ENCODE assay signal across 1 cellular context in the genomic region with DNA sequence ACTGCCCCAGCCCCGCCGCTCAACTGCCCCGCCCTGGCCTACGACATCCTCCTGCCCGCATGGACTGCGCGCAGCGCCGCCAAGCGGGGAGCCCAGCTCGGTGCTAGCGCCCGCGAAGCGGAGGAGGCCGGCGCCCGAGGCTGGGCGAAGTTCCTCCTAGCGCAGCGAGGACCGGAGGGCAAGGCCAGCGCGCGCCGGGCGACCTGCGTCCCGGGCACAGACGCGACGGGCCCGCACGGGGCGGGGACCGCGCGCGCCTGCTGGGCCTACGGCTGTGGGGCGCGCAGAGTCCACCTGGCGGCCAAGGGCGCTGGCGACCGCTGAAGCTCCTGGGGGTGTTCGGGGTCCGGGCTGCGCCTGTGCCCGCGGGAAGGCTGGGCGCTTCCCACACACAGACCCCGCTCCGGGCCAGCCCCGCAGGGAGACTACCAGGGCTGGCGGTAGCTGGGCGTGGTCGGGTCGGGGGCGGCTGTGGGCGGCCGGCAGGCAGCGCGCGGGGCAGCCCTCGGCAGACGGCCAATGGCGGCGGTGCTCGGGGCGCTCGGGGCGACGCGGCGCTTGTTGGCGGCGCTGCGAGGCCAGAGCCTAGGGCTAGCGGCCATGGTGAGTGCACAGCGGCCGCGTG.
TF ChIP-seq lines count a peak whose summit lies in the region.

A gene (plus strand): TSS at position 511 of the 625 bp plus-strand sequence. CDS start 9 bp downstream, at position 520.

TF ChIP-seq in HepG2, 621 proteins besides CTCF, POLR2A, EP300 and RAD21 (continued from another document and continues in another):
- TF ChIP-seq RFXANK (CRISPR knock-in tag; IDR thresholded peaks at IDR 0.05) (no peak), ZNF136 (CRISPR knock-in tag; IDR thresholded peaks at IDR 0.05; ENCODE audit: low read depth) (no peak), KLF11 (CRISPR knock-in tag; IDR thresholded peaks at IDR 0.05) (no peak), SCMH1 (CRISPR knock-in tag; IDR thresholded peaks at IDR 0.05; ENCODE audit: borderline replicate concordance) (no peak), NFIC (IDR thresholded peaks at IDR 0.05; ENCODE audit: low read length) (no peak), ZNF674 (CRISPR knock-in tag; IDR thresholded peaks at IDR 0.05; ENCODE audit: low read depth) (no peak), TBP (CRISPR knock-in tag; IDR thresholded peaks at IDR 0.05) (0 out of 2 replicates have a peak, but pooled peaks have one; percentile 67), ZNF33B (CRISPR knock-in tag; IDR thresholded peaks at IDR 0.05) (0 out of 2 replicates have a peak, but pooled peaks have one; percentile 29), ZNF7 (CRISPR knock-in tag; IDR thresholded peaks at IDR 0.05) (no peak), AGO1 (IDR thresholded peaks at IDR 0.05; ENCODE audit: low read depth, low read length, poor library complexity, severe bottlenecking) (peak; percentile 72), ZSCAN9 (CRISPR knock-in tag; IDR thresholded peaks at IDR 0.05; ENCODE audit: borderline replicate concordance) (no peak; the same call in 1 of the 2 replicates), NFYC (CRISPR knock-in tag; IDR thresholded peaks at IDR 0.05) (no peak), FOXJ3 (CRISPR knock-in tag; IDR thresholded peaks at IDR 0.05; ENCODE audit: borderline replicate concordance) (no peak), HMGA1 (CRISPR knock-in tag; conservative IDR thresholded peaks at IDR 0.05) (no peak), KDM2A (CRISPR knock-in tag; IDR thresholded peaks at IDR 0.05; ENCODE audit: borderline replicate concordance, low read depth) (peak; percentile 99), FOXA1 (IDR thresholded peaks at IDR 0.05) (no peak), FOXA1 (CRISPR knock-in tag; IDR thresholded peaks at IDR 0.05) (0 out of 2 replicates have a peak, but pooled peaks have one; percentile 2), ZKSCAN1 (IDR thresholded peaks at IDR 0.05; ENCODE audit: low read length) (no peak; the same call in 1 of the 2 replicates), ZFP82 (CRISPR knock-in tag; IDR thresholded peaks at IDR 0.05; ENCODE audit: borderline replicate concordance) (no peak), GABPA (IDR thresholded peaks at IDR 0.05; ENCODE audit: low read depth, low read length) (no peak), GABPA (CRISPR knock-in tag; IDR thresholded peaks at IDR 0.05; ENCODE audit: low read depth) (no peak), ZNF883 (CRISPR knock-in tag; IDR thresholded peaks at IDR 0.05; ENCODE audit: not compliant biosample characterization) (peak; percentile 31), SKI (IDR thresholded peaks at IDR 0.05; ENCODE audit: partially characterized antibody) (peak; percentile 91), ZKSCAN5 (CRISPR knock-in tag; IDR thresholded peaks at IDR 0.05) (no peak), RFX3 (CRISPR knock-in tag; IDR thresholded peaks at IDR 0.05) (no peak), ZNF839 (CRISPR knock-in tag; IDR thresholded peaks at IDR 0.05; ENCODE audit: borderline replicate concordance) (no peak), CHD4 (IDR thresholded peaks at IDR 0.05; ENCODE audit: borderline replicate concordance, low read length) (no peak), FOSL2 (CRISPR knock-in tag; IDR thresholded peaks at IDR 0.05) (peak; percentile 52), ZNF724P (CRISPR knock-in tag; IDR thresholded peaks at IDR 0.05; ENCODE audit: borderline replicate concordance) (no peak; the same call in 1 of the 2 replicates), ZFP36 (IDR thresholded peaks at IDR 0.05; ENCODE audit: borderline replicate concordance, low read depth, low read length, partially characterized antibody) (no peak), GLI4 (CRISPR knock-in tag; IDR thresholded peaks at IDR 0.05; ENCODE audit: borderline replicate concordance) (no peak), CCDC6 (CRISPR knock-in tag; IDR thresholded peaks at IDR 0.05) (peak; percentile 97), ZSCAN31 (CRISPR knock-in tag; IDR thresholded peaks at IDR 0.05; ENCODE audit: low read depth) (peak; percentile 96), ZFP41 (CRISPR knock-in tag; IDR thresholded peaks at IDR 0.05; ENCODE audit: borderline replicate concordance) (no peak)
- TF ChIP-seq, protein P1, sequence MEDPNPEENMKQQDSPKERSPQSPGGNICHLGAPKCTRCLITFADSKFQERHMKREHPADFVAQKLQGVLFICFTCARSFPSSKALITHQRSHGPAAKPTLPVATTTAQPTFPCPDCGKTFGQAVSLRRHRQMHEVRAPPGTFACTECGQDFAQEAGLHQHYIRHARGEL (CRISPR knock-in tag; IDR thresholded peaks at IDR 0.05): 0 out of 2 replicates have a peak, but pooled peaks have one; percentile 29
- TF ChIP-seq, protein P2, sequence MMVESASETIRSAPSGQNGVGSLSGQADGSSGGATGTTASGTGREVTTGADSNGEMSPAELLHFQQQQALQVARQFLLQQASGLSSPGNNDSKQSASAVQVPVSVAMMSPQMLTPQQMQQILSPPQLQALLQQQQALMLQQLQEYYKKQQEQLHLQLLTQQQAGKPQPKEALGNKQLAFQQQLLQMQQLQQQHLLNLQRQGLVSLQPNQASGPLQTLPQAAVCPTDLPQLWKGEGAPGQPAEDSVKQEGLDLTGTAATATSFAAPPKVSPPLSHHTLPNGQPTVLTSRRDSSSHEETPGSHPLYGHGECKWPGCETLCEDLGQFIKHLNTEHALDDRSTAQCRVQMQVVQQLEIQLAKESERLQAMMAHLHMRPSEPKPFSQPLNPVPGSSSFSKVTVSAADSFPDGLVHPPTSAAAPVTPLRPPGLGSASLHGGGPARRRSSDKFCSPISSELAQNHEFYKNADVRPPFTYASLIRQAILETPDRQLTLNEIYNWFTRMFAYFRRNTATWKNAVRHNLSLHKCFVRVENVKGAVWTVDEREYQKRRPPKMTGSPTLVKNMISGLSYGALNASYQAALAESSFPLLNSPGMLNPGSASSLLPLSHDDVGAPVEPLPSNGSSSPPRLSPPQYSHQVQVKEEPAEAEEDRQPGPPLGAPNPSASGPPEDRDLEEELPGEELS (CRISPR knock-in tag; IDR thresholded peaks at IDR 0.05): no peak; the same call in 1 of the 2 replicates
- TF ChIP-seq, protein P3, sequence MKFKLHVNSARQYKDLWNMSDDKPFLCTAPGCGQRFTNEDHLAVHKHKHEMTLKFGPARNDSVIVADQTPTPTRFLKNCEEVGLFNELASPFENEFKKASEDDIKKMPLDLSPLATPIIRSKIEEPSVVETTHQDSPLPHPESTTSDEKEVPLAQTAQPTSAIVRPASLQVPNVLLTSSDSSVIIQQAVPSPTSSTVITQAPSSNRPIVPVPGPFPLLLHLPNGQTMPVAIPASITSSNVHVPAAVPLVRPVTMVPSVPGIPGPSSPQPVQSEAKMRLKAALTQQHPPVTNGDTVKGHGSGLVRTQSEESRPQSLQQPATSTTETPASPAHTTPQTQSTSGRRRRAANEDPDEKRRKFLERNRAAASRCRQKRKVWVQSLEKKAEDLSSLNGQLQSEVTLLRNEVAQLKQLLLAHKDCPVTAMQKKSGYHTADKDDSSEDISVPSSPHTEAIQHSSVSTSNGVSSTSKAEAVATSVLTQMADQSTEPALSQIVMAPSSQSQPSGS (CRISPR knock-in tag; IDR thresholded peaks at IDR 0.05): peak; percentile 62; the same call in 1 of the 2 replicates
- TF ChIP-seq, protein P4, sequence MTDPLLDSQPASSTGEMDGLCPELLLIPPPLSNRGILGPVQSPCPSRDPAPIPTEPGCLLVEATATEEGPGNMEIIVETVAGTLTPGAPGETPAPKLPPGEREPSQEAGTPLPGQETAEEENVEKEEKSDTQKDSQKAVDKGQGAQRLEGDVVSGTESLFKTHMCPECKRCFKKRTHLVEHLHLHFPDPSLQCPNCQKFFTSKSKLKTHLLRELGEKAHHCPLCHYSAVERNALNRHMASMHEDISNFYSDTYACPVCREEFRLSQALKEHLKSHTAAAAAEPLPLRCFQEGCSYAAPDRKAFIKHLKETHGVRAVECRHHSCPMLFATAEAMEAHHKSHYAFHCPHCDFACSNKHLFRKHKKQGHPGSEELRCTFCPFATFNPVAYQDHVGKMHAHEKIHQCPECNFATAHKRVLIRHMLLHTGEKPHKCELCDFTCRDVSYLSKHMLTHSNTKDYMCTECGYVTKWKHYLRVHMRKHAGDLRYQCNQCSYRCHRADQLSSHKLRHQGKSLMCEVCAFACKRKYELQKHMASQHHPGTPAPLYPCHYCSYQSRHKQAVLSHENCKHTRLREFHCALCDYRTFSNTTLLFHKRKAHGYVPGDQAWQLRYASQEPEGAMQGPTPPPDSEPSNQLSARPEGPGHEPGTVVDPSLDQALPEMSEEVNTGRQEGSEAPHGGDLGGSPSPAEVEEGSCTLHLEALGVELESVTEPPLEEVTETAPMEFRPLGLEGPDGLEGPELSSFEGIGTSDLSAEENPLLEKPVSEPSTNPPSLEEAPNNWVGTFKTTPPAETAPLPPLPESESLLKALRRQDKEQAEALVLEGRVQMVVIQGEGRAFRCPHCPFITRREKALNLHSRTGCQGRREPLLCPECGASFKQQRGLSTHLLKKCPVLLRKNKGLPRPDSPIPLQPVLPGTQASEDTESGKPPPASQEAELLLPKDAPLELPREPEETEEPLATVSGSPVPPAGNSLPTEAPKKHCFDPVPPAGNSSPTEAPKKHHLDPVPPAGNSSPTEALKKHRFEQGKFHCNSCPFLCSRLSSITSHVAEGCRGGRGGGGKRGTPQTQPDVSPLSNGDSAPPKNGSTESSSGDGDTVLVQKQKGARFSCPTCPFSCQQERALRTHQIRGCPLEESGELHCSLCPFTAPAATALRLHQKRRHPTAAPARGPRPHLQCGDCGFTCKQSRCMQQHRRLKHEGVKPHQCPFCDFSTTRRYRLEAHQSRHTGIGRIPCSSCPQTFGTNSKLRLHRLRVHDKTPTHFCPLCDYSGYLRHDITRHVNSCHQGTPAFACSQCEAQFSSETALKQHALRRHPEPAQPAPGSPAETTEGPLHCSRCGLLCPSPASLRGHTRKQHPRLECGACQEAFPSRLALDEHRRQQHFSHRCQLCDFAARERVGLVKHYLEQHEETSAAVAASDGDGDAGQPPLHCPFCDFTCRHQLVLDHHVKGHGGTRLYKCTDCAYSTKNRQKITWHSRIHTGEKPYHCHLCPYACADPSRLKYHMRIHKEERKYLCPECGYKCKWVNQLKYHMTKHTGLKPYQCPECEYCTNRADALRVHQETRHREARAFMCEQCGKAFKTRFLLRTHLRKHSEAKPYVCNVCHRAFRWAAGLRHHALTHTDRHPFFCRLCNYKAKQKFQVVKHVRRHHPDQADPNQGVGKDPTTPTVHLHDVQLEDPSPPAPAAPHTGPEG (CRISPR knock-in tag; IDR thresholded peaks at IDR 0.05): peak; percentile 66
- TF ChIP-seq, protein P5, sequence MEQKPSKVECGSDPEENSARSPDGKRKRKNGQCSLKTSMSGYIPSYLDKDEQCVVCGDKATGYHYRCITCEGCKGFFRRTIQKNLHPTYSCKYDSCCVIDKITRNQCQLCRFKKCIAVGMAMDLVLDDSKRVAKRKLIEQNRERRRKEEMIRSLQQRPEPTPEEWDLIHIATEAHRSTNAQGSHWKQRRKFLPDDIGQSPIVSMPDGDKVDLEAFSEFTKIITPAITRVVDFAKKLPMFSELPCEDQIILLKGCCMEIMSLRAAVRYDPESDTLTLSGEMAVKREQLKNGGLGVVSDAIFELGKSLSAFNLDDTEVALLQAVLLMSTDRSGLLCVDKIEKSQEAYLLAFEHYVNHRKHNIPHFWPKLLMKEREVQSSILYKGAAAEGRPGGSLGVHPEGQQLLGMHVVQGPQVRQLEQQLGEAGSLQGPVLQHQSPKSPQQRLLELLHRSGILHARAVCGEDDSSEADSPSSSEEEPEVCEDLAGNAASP (CRISPR knock-in tag; IDR thresholded peaks at IDR 0.05; ENCODE audit: borderline replicate concordance): no peak
- TF ChIP-seq, protein P6, sequence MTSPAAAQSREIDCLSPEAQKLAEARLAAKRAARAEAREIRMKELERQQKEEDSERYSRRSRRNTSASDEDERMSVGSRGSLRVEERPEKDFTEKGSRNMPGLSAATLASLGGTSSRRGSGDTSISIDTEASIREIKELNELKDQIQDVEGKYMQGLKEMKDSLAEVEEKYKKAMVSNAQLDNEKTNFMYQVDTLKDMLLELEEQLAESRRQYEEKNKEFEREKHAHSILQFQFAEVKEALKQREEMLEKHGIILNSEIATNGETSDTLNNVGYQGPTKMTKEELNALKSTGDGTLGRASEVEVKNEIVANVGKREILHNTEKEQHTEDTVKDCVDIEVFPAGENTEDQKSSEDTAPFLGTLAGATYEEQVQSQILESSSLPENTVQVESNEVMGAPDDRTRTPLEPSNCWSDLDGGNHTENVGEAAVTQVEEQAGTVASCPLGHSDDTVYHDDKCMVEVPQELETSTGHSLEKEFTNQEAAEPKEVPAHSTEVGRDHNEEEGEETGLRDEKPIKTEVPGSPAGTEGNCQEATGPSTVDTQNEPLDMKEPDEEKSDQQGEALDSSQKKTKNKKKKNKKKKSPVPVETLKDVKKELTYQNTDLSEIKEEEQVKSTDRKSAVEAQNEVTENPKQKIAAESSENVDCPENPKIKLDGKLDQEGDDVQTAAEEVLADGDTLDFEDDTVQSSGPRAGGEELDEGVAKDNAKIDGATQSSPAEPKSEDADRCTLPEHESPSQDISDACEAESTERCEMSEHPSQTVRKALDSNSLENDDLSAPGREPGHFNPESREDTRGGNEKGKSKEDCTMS (CRISPR knock-in tag; conservative IDR thresholded peaks at IDR 0.05): no peak
- TF ChIP-seq, protein P7, sequence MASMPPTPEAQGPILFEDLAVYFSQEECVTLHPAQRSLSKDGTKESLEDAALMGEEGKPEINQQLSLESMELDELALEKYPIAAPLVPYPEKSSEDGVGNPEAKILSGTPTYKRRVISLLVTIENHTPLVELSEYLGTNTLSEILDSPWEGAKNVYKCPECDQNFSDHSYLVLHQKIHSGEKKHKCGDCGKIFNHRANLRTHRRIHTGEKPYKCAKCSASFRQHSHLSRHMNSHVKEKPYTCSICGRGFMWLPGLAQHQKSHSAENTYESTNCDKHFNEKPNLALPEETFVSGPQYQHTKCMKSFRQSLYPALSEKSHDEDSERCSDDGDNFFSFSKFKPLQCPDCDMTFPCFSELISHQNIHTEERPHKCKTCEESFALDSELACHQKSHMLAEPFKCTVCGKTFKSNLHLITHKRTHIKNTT (CRISPR knock-in tag; IDR thresholded peaks at IDR 0.05): no peak
- TF ChIP-seq, protein P8, sequence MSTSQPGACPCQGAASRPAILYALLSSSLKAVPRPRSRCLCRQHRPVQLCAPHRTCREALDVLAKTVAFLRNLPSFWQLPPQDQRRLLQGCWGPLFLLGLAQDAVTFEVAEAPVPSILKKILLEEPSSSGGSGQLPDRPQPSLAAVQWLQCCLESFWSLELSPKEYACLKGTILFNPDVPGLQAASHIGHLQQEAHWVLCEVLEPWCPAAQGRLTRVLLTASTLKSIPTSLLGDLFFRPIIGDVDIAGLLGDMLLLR (CRISPR knock-in tag; IDR thresholded peaks at IDR 0.05): peak; percentile 73
- TF ChIP-seq, protein P9, sequence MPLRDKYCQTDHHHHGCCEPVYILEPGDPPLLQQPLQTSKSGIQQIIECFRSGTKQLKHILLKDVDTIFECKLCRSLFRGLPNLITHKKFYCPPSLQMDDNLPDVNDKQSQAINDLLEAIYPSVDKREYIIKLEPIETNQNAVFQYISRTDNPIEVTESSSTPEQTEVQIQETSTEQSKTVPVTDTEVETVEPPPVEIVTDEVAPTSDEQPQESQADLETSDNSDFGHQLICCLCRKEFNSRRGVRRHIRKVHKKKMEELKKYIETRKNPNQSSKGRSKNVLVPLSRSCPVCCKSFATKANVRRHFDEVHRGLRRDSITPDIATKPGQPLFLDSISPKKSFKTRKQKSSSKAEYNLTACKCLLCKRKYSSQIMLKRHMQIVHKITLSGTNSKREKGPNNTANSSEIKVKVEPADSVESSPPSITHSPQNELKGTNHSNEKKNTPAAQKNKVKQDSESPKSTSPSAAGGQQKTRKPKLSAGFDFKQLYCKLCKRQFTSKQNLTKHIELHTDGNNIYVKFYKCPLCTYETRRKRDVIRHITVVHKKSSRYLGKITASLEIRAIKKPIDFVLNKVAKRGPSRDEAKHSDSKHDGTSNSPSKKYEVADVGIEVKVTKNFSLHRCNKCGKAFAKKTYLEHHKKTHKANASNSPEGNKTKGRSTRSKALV (CRISPR knock-in tag; IDR thresholded peaks at IDR 0.05): peak; percentile 33; the same call in 1 of the 2 replicates
